In the genomic region with DNA sequence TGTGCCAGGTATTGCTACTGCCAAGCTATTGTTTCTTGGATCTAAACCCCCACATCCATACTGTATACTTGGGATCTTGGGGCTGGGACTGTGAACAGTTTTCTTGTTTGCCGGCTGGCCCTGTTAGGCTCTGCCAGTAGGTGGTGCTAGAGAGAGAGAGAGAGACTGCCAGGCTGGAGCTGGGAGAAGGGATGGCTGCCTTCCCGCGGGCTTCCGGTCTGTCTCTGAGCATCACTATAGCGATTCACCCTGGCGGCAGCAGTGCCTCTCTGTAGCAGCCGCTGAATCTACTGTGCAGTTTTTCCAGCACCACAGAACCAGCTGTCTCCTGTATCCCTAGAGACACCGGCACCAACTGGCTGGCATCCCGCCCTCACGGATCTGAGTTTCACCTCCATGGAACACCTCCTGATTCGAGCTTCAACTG, we compare ENCODE assay signal across 9 cellular contexts.
DNase-seq lines count a peak whose midpoint lies in the region; ATAC-seq and TF ChIP-seq lines count a peak whose summit lies in the region.
"Had no signal": no experiment of that assay in that cellular context is flagged by ENCODE, and none has a peak within 500 bp of the region (broad histone marks: within the 10 kb centered on the region; RNA-seq: fewer than 3 reads in every experiment).

No MANE protein-coding gene starts in this region.

- BruUV-seq in PC-3 (replicated peaks; lab: Mats Ljungman, UMichigan), result no TSS peak

- peaks cover 46% of the 10 kb centered on the region; the same call in 1 of the 2 replicates for H3K27me3 ChIP-seq in PC-3 (ENCODE audit: low read length)
- H3K27me3 ChIP-seq in prostate gland (replicated peaks; ENCODE audit: insufficient read depth), result no peaks in the 10 kb centered on the region

- CTCF ChIA-PET in PC-3 (lab: Charles Lee), result interaction anchor here (0.6 to 0.8 kb wide), 3 partner anchors 11 to 74 kb away, joined by 3 to 4 read pairs (median 3); no protein-coding TSS in a partner anchor

- H3K27ac ChIP-seq in PC-3 (ENCODE audit: low read length) (no peak overlapping the region), prostate gland (no peak overlapping the region)

- H3F3A ChIP-seq in PC-3 (ENCODE audit: low read length, unreplicated experiment), result no peaks in the 10 kb centered on the region

- H3K36me3 ChIP-seq in PC-3 (ENCODE audit: low read depth, low read length) (no peaks in the 10 kb centered on the region), prostate gland (no peaks in the 10 kb centered on the region)

- no peak overlapping the region for H2AFZ ChIP-seq in PC-3 (ENCODE audit: low read length)

- H3K4me2 ChIP-seq in PC-3 (ENCODE audit: low read length), result no peak overlapping the region

- POLR2A ChIA-PET in PC-3 (lab: Charles Lee; ENCODE audit: unreplicated experiment), result no interaction called here

- no peak for DNase-seq in AG09319 (ENCODE audit: extremely low read depth, low read depth)
- peak; percentile 82 for DNase-seq in PC-3
- peak; percentile 8 for DNase-seq in activated T-helper 1 cell treated with Interleukin-2 at 50 U/mL for 16 hours (ENCODE audit: low read depth)
- peak; percentile 64 for DNase-seq in globus pallidus (ENCODE audit: low spot score)
- DNase-seq in prostate gland (ENCODE audit: low spot score), result peak; percentile 14
- no peak for DNase-seq in NCI-H226
- DNase-seq: naive B cell had no signal

- TF ChIP-seq CTCF in AG09319 (IDR thresholded peaks at IDR 0.05; ENCODE audit: low read depth, low read length), result peak; percentile 57
- TF ChIP-seq CTCF in PC-3 (conservative IDR thresholded peaks at IDR 0.05; ENCODE audit: low read depth, low read length), result peak; percentile 96
- TF ChIP-seq CTCF in prostate gland (IDR thresholded peaks at IDR 0.05), result peak; percentile 20 to 59 (median 42)

- H4K20me1 ChIP-seq in PC-3 (ENCODE audit: low read length), result no peaks in the 10 kb centered on the region

- H3K9me3 ChIP-seq in PC-3 (ENCODE audit: low read length), result no peaks in the 10 kb centered on the region
- no peaks in the 10 kb centered on the region for H3K9me3 ChIP-seq in prostate gland

- TF ChIP-seq POLR2A in prostate gland (IDR thresholded peaks at IDR 0.05), result no peak

- H3K79me2 ChIP-seq in PC-3 (ENCODE audit: low read length), result no peaks in the 10 kb centered on the region

- intact Hi-C loops in PC-3 (cut with micrococcal nuclease) (no loop called here), prostate gland (cut with DNase I) (loop anchor here (10.0 kb wide), 1 partner anchor 73 kb away; no protein-coding TSS in a partner anchor)

- H3K9ac ChIP-seq in PC-3 (ENCODE audit: low read length), result no peak overlapping the region

- H3K4me3 ChIP-seq in PC-3 (ENCODE audit: low read length), result no peak overlapping the region
- no peak overlapping the region for H3K4me3 ChIP-seq in prostate gland

- WGBS in prostate gland, result 59% methylated on average over 11 of the region's 11 CpGs

- H3K4me1 ChIP-seq in PC-3 (ENCODE audit: insufficient read depth, low read length), result no peaks in the 10 kb centered on the region
- no peaks in the 10 kb centered on the region for H3K4me1 ChIP-seq in prostate gland (replicated peaks)

- ATAC-seq in GM18517 (IDR thresholded peaks at IDR 0.05; ENCODE audit: unreplicated experiment) (peak; percentile 66), HG03565 (IDR thresholded peaks at IDR 0.05; ENCODE audit: unreplicated experiment) (peak; percentile 67), PC-3 (peak; percentile 85)

- H3K9me2 ChIP-seq in PC-3 (replicated peaks; ENCODE audit: low read length), result no peaks in the 10 kb centered on the region

Comparison
In these comparisons a context has a peak if more than half of its experiments do, and no peak if none do; other contexts are left out.
1. DNase-seq: peak in PC-3 (single experiment), activated T-helper 1 cell treated with Interleukin-2 at 50 U/mL for 16 hours (single experiment), globus pallidus (single experiment) and prostate gland (single experiment); none in AG09319 (single experiment) and NCI-H226 (single experiment).
2. CTCF ChIP-seq: peak in every context shown above with its lines; median percentile 96 in PC-3; 57 in AG09319; 42 in prostate gland.
3. Peak in every context shown above with its lines, with median percentiles within 50 percentile points of each other: ATAC-seq.